34 cellular contexts compared by ENCODE assay signal in genomic region chr5:169971780-169972179, GRCh38. TPM values are rescaled to one million over a fixed set of nuclear protein-coding genes. Genes with fewer than 3 reads are reported as not detected.
DNase-seq lines count a peak whose midpoint lies in the region; ATAC-seq, FAIRE-seq and TF ChIP-seq lines count a peak whose summit lies in the region.
"Had no signal": no experiment of that assay in that cellular context is flagged by ENCODE, and none has a peak within 500 bp of the region (broad histone marks: within the 10 kb centered on the region; RNA-seq: fewer than 3 reads in every experiment).

No MANE protein-coding gene starts in this region.

- H3K36me3 Mint-ChIP-seq in HFFc6 (ENCODE audit: low read depth), result peaks cover 77% of the 10 kb centered on the region
- no peaks in the 10 kb centered on the region for H3K36me3 Mint-ChIP-seq in osteocyte (ENCODE audit: unreplicated experiment)
- H3K36me3 Mint-ChIP-seq: activated naive CD4-positive, alpha-beta T cell treated with anti-CD3 and anti-CD28 coated beads, Interleukin-2, amount 50 U/mL, for 72 hours had no signal

- no peak for FAIRE-seq in A549 (lab: Jason Lieb, UNC)
- FAIRE-seq: colon, islet of Langerhans had no signal

- intact Hi-C loops in mammary epithelial cell (cut with micrococcal nuclease), result no loop called here

- CTCF ChIA-PET in A549 (lab: Yijun Ruan, JAX) (interaction anchor here (1.0 to 5.1 kb wide), 6 partner anchors 9 to 1292 kb away, joined by 3 to 59 read pairs (median 7); partner anchors contain the start of gene INSYN2B), mammary epithelial cell (lab: Charles Lee; ENCODE audit: low non-redundant PET) (no interaction called here)

- TF ChIP-seq RAD21 in A549 (conservative IDR thresholded peaks at IDR 0.05 in 1 of 2, IDR thresholded peaks at IDR 0.05 in 1 of 2), result no peak

- H3K27me3 ChIP-seq in mammary epithelial cell (ENCODE audit: insufficient read depth, low read length), result no peaks in the 10 kb centered on the region
- H3K27me3 ChIP-seq: BE2C, cardiac muscle cell had no signal

- WGBS in A549 (ENCODE audit: missing lambda C conversion rate), result 85% methylated on average over 1 of the region's 1 CpG
- WGBS in mammary epithelial cell (ENCODE audit: low coverage, missing lambda C conversion rate), result 100% methylated on average over 1 of the region's 1 CpG

- TF ChIP-seq CTCF in A549 (IDR thresholded peaks at IDR 0.05) (no peak), HFFc6 (IDR thresholded peaks at IDR 0.05) (no peak), mammary epithelial cell (conservative IDR thresholded peaks at IDR 0.05 in 1 of 2, IDR thresholded peaks at IDR 0.05 in 1 of 2; ENCODE audit: extremely low read depth in 1 of 2, insufficient read depth in 1 of 2, low read depth in 1 of 2, low read length in 2 of 2) (no peak), osteocyte (IDR thresholded peaks at IDR 0.05) (no peak)

- peak overlapping the region; percentile 47 for H3K9ac ChIP-seq in mammary epithelial cell (ENCODE audit: insufficient read depth, low read length)

- H3K9me3 Mint-ChIP-seq in HFFc6, result no peaks in the 10 kb centered on the region
- H3K9me3 Mint-ChIP-seq in osteocyte (ENCODE audit: unreplicated experiment), result no peaks in the 10 kb centered on the region
- H3K9me3 Mint-ChIP-seq: activated CD8-positive, alpha-beta T cell treated with anti-CD3 and anti-CD28 coated beads for 36 hours; activated naive CD4-positive, alpha-beta T cell treated with anti-CD3 and anti-CD28 coated beads, Interleukin-2, amount 50 U/mL, for 72 hours; activated T-helper 17 cell treated with anti-CD3 and anti-CD28 coated beads, Interleukin-2, amount 50 U/mL, for 72 hours; CD8-positive, alpha-beta T cell; GM23338; T-helper 2 cell treated with Interferon-gamma antibody and Interleukin-4, amounts not matched to agents 5 μg/mL and 100 μg/mL, for 36 hours had no signal

- H3K4me2 ChIP-seq in A549, result peak overlapping the region; percentile 69
- H3K4me2 ChIP-seq in mammary epithelial cell (ENCODE audit: insufficient read depth, low read depth, low read length), result peak overlapping the region; percentile 66
- H3K4me2 ChIP-seq: GM23338 had no signal

- H3K27ac ChIP-seq in A549 (peak overlapping the region; percentile 56 to 84), mammary epithelial cell (ENCODE audit: insufficient read depth, low read depth, low read length) (peak overlapping the region; percentile 92)
- H3K27ac ChIP-seq: cardiac muscle cell, psoas muscle, VCaP had no signal

- H3K4me1 ChIP-seq in A549 (peaks cover 24% of the 10 kb centered on the region), mammary epithelial cell (ENCODE audit: insufficient read depth, low read length) (peaks cover 44% of the 10 kb centered on the region)
- H3K4me1 ChIP-seq: BE2C, psoas muscle had no signal

- BruUV-seq in mammary epithelial cell (replicated peaks; lab: Mats Ljungman, UMichigan), result no TSS peak

- in situ Hi-C loops in mammary epithelial cell (cut with MboI; ENCODE audit: low sequenced_read_pairs in 2 of 2), result no loop called here

- H3K4me1 Mint-ChIP-seq in HFFc6 (ENCODE audit: low read depth) (peaks cover 98% of the 10 kb centered on the region), osteocyte (ENCODE audit: unreplicated experiment) (peaks cover 27% of the 10 kb centered on the region)
- H3K4me1 Mint-ChIP-seq: activated CD4-positive, alpha-beta T cell treated with anti-CD3 and anti-CD28 coated beads for 36 hours had no signal

- ATAC-seq in A549, result no peak
- no peak for ATAC-seq in HG02938 (IDR thresholded peaks at IDR 0.05; ENCODE audit: unreplicated experiment)
- no peak for ATAC-seq in GM21515 (IDR thresholded peaks at IDR 0.05; ENCODE audit: unreplicated experiment)
- ATAC-seq: activated CD4-positive, alpha-beta T cell treated with anti-CD3 and anti-CD28 coated beads for 36 hours; activated CD8-positive, alpha-beta T cell treated with anti-CD3 and anti-CD28 coated beads for 36 hours; activated naive CD4-positive, alpha-beta T cell treated with anti-CD3 and anti-CD28 coated beads, Interleukin-2, amount 50 U/mL, for 72 hours; activated T-helper 17 cell treated with anti-CD3 and anti-CD28 coated beads, Interleukin-2, amount 50 U/mL, for 72 hours; CD8-positive, alpha-beta T cell; naive thymus-derived CD4-positive, alpha-beta T cell; Panc1; psoas muscle; sciatic nerve had no signal

- TF ChIP-seq EP300 in A549 (IDR thresholded peaks at IDR 0.05), result no peak

- H3K27ac Mint-ChIP-seq in HFFc6 (peak overlapping the region; percentile 96), osteocyte (ENCODE audit: unreplicated experiment) (peak overlapping the region; percentile 85)
- H3K27ac Mint-ChIP-seq: activated CD4-positive, alpha-beta T cell treated with anti-CD3 and anti-CD28 coated beads for 36 hours; activated CD8-positive, alpha-beta T cell treated with anti-CD3 and anti-CD28 coated beads for 36 hours; activated naive CD4-positive, alpha-beta T cell treated with anti-CD3 and anti-CD28 coated beads, Interleukin-2, amount 50 U/mL, for 72 hours; CD8-positive, alpha-beta T cell; GM23338; T-helper 2 cell treated with Interferon-gamma antibody and Interleukin-4, amounts not matched to agents 5 μg/mL and 100 μg/mL, for 36 hours had no signal

- TF ChIP-seq POLR2A in A549 (IDR thresholded peaks at IDR 0.05; ENCODE audit: low read length), result no peak

- peaks cover 2% of the 10 kb centered on the region for H3K27me3 Mint-ChIP-seq in HFFc6 (ENCODE audit: insufficient read depth)
- no peaks in the 10 kb centered on the region for H3K27me3 Mint-ChIP-seq in osteocyte (ENCODE audit: unreplicated experiment)
- H3K27me3 Mint-ChIP-seq: activated CD4-positive, alpha-beta T cell treated with anti-CD3 and anti-CD28 coated beads for 36 hours; activated CD8-positive, alpha-beta T cell treated with anti-CD3 and anti-CD28 coated beads for 36 hours; activated T-helper 17 cell treated with anti-CD3 and anti-CD28 coated beads, Interleukin-2, amount 50 U/mL, for 72 hours; naive thymus-derived CD4-positive, alpha-beta T cell had no signal

- dilution Hi-C loops in mammary epithelial cell (cut with HindIII; ENCODE audit: low sequenced_read_pairs), result no loop called here

- POLR2A ChIA-PET in A549 (lab: Yijun Ruan, JAX), result interaction anchor here (0.7 kb wide), 2 partner anchors 21 to 210 kb away, joined by 6 read pairs; no protein-coding TSS in a partner anchor

- H4K20me1 ChIP-seq in mammary epithelial cell (ENCODE audit: insufficient read depth, low read length), result no peaks in the 10 kb centered on the region

- no peaks in the 10 kb centered on the region for H3K9me3 ChIP-seq in A549
- H3K9me3 ChIP-seq in mammary epithelial cell (replicated peaks; ENCODE audit: insufficient read depth, low read length), result no peaks in the 10 kb centered on the region
- H3K9me3 ChIP-seq: BE2C, psoas muscle had no signal

- H3K36me3 ChIP-seq in mammary epithelial cell (ENCODE audit: insufficient read depth, low read length), result no peaks in the 10 kb centered on the region
- H3K36me3 ChIP-seq: BE2C, cardiac muscle cell had no signal

- H3K79me2 ChIP-seq in mammary epithelial cell (ENCODE audit: insufficient read depth, low read length), result peaks cover 65% of the 10 kb centered on the region

- peak overlapping the region; percentile 80 for H3K4me3 Mint-ChIP-seq in HFFc6
- H3K4me3 Mint-ChIP-seq in osteocyte (ENCODE audit: unreplicated experiment), result no peak overlapping the region
- H3K4me3 Mint-ChIP-seq: activated CD4-positive, alpha-beta T cell treated with anti-CD3 and anti-CD28 coated beads for 36 hours; activated CD8-positive, alpha-beta T cell treated with anti-CD3 and anti-CD28 coated beads for 36 hours; activated T-helper 17 cell treated with anti-CD3 and anti-CD28 coated beads, Interleukin-2, amount 50 U/mL, for 72 hours; CD8-positive, alpha-beta T cell; GM23338; naive thymus-derived CD4-positive, alpha-beta T cell; T-helper 2 cell treated with Interferon-gamma antibody and Interleukin-4, amounts not matched to agents 5 μg/mL and 100 μg/mL, for 36 hours had no signal

- DNase-seq in A549 (ENCODE audit: low read depth in 1 of 2, low spot score in 1 of 2) (no peak), HFFc6 (no peak), mammary epithelial cell (no peak), osteocyte (ENCODE audit: extremely low spot score, unreplicated experiment) (no peak), HCEC 1CT (no peak)
- DNase-seq in activated T-cell treated with anti-CD3 and anti-CD28 coated beads, Interleukin-2, amount 50 U/mL, for 1 hour, result no peak
- DNase-seq: activated CD4-positive, alpha-beta T cell treated with anti-CD3 and anti-CD28 coated beads for 36 hours; activated CD8-positive, alpha-beta memory T cell treated with anti-CD3 and anti-CD28 coated beads, Interleukin-2, amount 50 U/mL, for 48 hours; activated CD8-positive, alpha-beta T cell treated with anti-CD3 and anti-CD28 coated beads for 36 hours; BE2C; CD8-positive, alpha-beta T cell; effector CD4-positive, alpha-beta T cell; erythroblast; glutamatergic neuron; naive thymus-derived CD4-positive, alpha-beta T cell; NCI-H2029 treated with DMSO at 0.1 percent for 48 hours; NCI-H524 treated with DMSO at 0.1 percent for 48 hours; NK-92 treated with Interleukin-12 subunit alpha and Interleukin-12 subunit beta, amount 100 ng/mL, for 24 hours; nucleus accumbens; SHP77; stimulated activated naive CD4-positive, alpha-beta T cell had no signal

- H3K4me3 ChIP-seq in A549, result no peak overlapping the region
- H3K4me3 ChIP-seq in mammary epithelial cell (replicated peaks in 1 of 3; ENCODE audit: insufficient read depth in 1 of 3, low read depth in 2 of 3, low read length in 3 of 3), result no peak overlapping the region
- H3K4me3 ChIP-seq: cardiac muscle cell, GM23338, psoas muscle had no signal

- peak overlapping the region; percentile 5 for H2AFZ ChIP-seq in mammary epithelial cell (ENCODE audit: low read depth, low read length)
- H2AFZ ChIP-seq: GM23338 had no signal

TF ChIP-seq in A549, 52 proteins besides CTCF, POLR2A, EP300 and RAD21 (continues in another document):
- TF ChIP-seq RFX5 (IDR thresholded peaks at IDR 0.05) (no peak), BHLHE40 (IDR thresholded peaks at IDR 0.05; ENCODE audit: low read depth, low read length) (no peak), CHD2 (IDR thresholded peaks at IDR 0.05; ENCODE audit: low read length, partially characterized antibody) (no peak), TP53 (CRISPR knock-in tag; IDR thresholded peaks at IDR 0.05) (no peak), HOXB5 (CRISPR knock-in tag; IDR thresholded peaks at IDR 0.05) (no peak), RARB (CRISPR knock-in tag; IDR thresholded peaks at IDR 0.05) (no peak), HDAC2 (IDR thresholded peaks at IDR 0.05) (no peak), MAFK (IDR thresholded peaks at IDR 0.05; ENCODE audit: partially characterized antibody) (no peak)

RNA-seq across cellular contexts. Expression of gene INSYN2B, which starts 8.5 kb away (rescaled TPM):
- polyA plus RNA-seq in A549 (2011; rRNA removed) (0.26 and 0.38 TPM in 2 replicates), A549 (2017; fragmentation: RNase III; extraction: RNeasy Plus Mini Kit Qiagen cat#74134 plus additional on column Dnase treatment) (0.41 to 0.46 TPM (median 0.45 TPM) in 3 replicates), mammary epithelial cell (13.1 TPM)
- 0.16 and 0.26 TPM in 2 replicates for polyA plus RNA-seq in A549 (2012; cell fraction: cytosol; rRNA removed)
- 0.17 and 0.18 TPM in 2 replicates for polyA plus RNA-seq in A549 (2012; cell fraction: nucleus; rRNA removed)
- polyA minus RNA-seq in A549 (2011; rRNA and poly(A)+ RNA removed), result 0.39 and 1.0 TPM in 2 replicates
- total RNA-seq in HFFc6 (2021; fragmentation: NEBNext Ultra II Directional; extraction: Animal tissue kit (Norgen Biotek cat#: 25700)), result 10 to 100 TPM; 13.7 to 17.4 (median 16.0) TPM
- total RNA-seq in mammary epithelial cell (1 to 10 TPM; 2.0 to 8.7 TPM), osteocyte (2.7 and 3.1 TPM in 2 replicates)
- polyA minus RNA-seq in mammary epithelial cell, result 7.4 TPM
- total RNA-seq: activated CD4-positive, alpha-beta T cell treated with anti-CD3 and anti-CD28 coated beads for 36 hours; activated CD8-positive, alpha-beta T cell treated with anti-CD3 and anti-CD28 coated beads for 36 hours; activated naive CD4-positive, alpha-beta T cell treated with anti-CD3 and anti-CD28 coated beads, Interleukin-2, amount 50 U/mL, for 72 hours; activated T-helper 17 cell treated with anti-CD3 and anti-CD28 coated beads, Interleukin-2, amount 50 U/mL, for 72 hours; CD8-positive, alpha-beta T cell; GM23338; naive thymus-derived CD4-positive, alpha-beta T cell; psoas muscle had no signal
- polyA plus RNA-seq: GM23338 had no signal
